8 cellular contexts compared by ENCODE assay signal in genomic region chr1:200154069-200154767, GRCh38.
DNase-seq lines count a peak whose midpoint lies in the region; ATAC-seq and TF ChIP-seq lines count a peak whose summit lies in the region.

No MANE protein-coding gene starts in this region.

- H3K4me3 ChIP-seq in Peyer's patch: no peak overlapping the region

- H3K36me3 Mint-ChIP-seq in activated naive CD8-positive, alpha-beta T cell treated with anti-CD3 and anti-CD28 coated beads, Interleukin-2, amount 50 U/mL, for 24 hours (ENCODE audit: low read depth): no peaks in the 10 kb centered on the region

- peak; percentile 19 for DNase-seq in SIG-M5 treated with dmso at 0.1 percent for 504 hours (lab: John Stamatoyannopoulos, UW; ENCODE audit: unreplicated experiment)
- no peak for DNase-seq in SIG-M5 (lab: John Stamatoyannopoulos, UW)
- peak in 2 of 3 donors; percentile 62 to 69 for DNase-seq in Peyer's patch
- DNase-seq in activated naive CD8-positive, alpha-beta T cell treated with anti-CD3 and anti-CD28 coated beads, Interleukin-2, amount 50 U/mL, for 24 hours: peak; percentile 42
- peak in 2 of 3 donors; percentile 20 to 24 for DNase-seq in stimulated activated CD4-positive, alpha-beta T cell treated with anti-CD3 and anti-CD28 coated beads, TNF-alpha, amount 100 ng/mL, for 48 hours (ENCODE audit: low read depth in 3 of 3)
- DNase-seq in retina: no peak
- DNase-seq in NCI-H187 (lab: John Stamatoyannopoulos, UW): no peak

- H3K36me3 ChIP-seq in Peyer's patch: no peaks in the 10 kb centered on the region

- no peak for TF ChIP-seq POLR2A in Peyer's patch (IDR thresholded peaks at IDR 0.05)

- H3K27ac ChIP-seq in Peyer's patch: peak overlapping the region in 1 of 4 donors; percentile 59

- H3K9me3 Mint-ChIP-seq in activated naive CD8-positive, alpha-beta T cell treated with anti-CD3 and anti-CD28 coated beads, Interleukin-2, amount 50 U/mL, for 24 hours: no peaks in the 10 kb centered on the region

- no peaks in the 10 kb centered on the region for H3K27me3 ChIP-seq in Peyer's patch

- H3K9me3 ChIP-seq in Peyer's patch: no peaks in the 10 kb centered on the region

- H3K27me3 Mint-ChIP-seq in activated naive CD8-positive, alpha-beta T cell treated with anti-CD3 and anti-CD28 coated beads, Interleukin-2, amount 50 U/mL, for 24 hours: no peaks in the 10 kb centered on the region

- no peak for TF ChIP-seq CTCF in Peyer's patch (IDR thresholded peaks at IDR 0.05)

- peaks cover 0 to 7% (median 4%) of the 10 kb centered on the region in 4 donors for H3K4me1 ChIP-seq in Peyer's patch

- peak overlapping the region; percentile 89 for H3K27ac Mint-ChIP-seq in activated naive CD8-positive, alpha-beta T cell treated with anti-CD3 and anti-CD28 coated beads, Interleukin-2, amount 50 U/mL, for 24 hours

- peak; percentile 89 for ATAC-seq in HG03025 (IDR thresholded peaks at IDR 0.05; ENCODE audit: low FRiP score, unreplicated experiment)
- peak; percentile 87 for ATAC-seq in activated naive CD8-positive, alpha-beta T cell treated with anti-CD3 and anti-CD28 coated beads, Interleukin-2, amount 50 U/mL, for 24 hours

- H3K4me1 Mint-ChIP-seq in activated naive CD8-positive, alpha-beta T cell treated with anti-CD3 and anti-CD28 coated beads, Interleukin-2, amount 50 U/mL, for 24 hours: peaks cover 50% of the 10 kb centered on the region

- peak overlapping the region; percentile 60 for H3K4me3 Mint-ChIP-seq in activated naive CD8-positive, alpha-beta T cell treated with anti-CD3 and anti-CD28 coated beads, Interleukin-2, amount 50 U/mL, for 24 hours

Comparison
In these comparisons a context has a peak if more than half of its experiments do, and no peak if none do; other contexts are left out.
1. DNase-seq: peak in SIG-M5 treated with dmso at 0.1 percent for 504 hours (single experiment), Peyer's patch (2 of 3), activated naive CD8-positive, alpha-beta T cell treated with anti-CD3 and anti-CD28 coated beads, Interleukin-2, amount 50 U/mL, for 24 hours (single experiment) and stimulated activated CD4-positive, alpha-beta T cell treated with anti-CD3 and anti-CD28 coated beads, TNF-alpha, amount 100 ng/mL, for 48 hours (2 of 3); none in SIG-M5 (single experiment), retina (single experiment) and NCI-H187 (0 of 2).